In the genomic region with DNA sequence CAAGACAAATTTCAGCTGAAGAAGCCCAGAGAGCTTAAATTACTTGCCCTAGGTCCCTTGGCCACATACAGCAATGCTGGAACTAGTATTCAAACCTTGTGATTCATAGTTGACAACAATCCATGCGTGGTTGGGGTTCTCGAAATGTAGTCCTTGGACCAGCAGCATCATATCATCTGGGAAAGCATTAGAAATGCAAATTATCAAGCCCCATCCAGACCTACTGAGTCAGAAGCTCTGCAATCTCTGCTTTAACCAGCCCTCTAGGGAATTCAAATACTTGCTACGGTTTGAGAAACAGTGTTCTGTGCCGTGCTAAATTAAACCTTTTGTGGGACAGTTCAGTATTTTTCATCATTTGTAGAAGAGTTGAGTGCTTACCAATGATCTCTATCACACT, we compare ENCODE assay signal across 26 cellular contexts.
DNase-seq lines count a peak whose midpoint lies in the region; ATAC-seq, FAIRE-seq and TF ChIP-seq lines count a peak whose summit lies in the region.
"Had no signal": no experiment of that assay in that cellular context is flagged by ENCODE, and none has a peak within 500 bp of the region (broad histone marks: within the 10 kb centered on the region; RNA-seq: fewer than 3 reads in every experiment).

No MANE protein-coding gene starts in this region.

- H3K79me2 ChIP-seq in astrocyte (ENCODE audit: insufficient read depth, low read length): no peaks in the 10 kb centered on the region

- no peaks in the 10 kb centered on the region for H4K20me1 ChIP-seq in astrocyte (ENCODE audit: insufficient read depth, low read length)

- H3K4me1 Mint-ChIP-seq in astrocyte (ENCODE audit: low read depth, unreplicated experiment) (peaks cover 12% of the 10 kb centered on the region), osteocyte (ENCODE audit: unreplicated experiment) (peaks cover 27% of the 10 kb centered on the region)
- H3K4me1 Mint-ChIP-seq in T-helper 2 cell treated with Interferon-gamma antibody and Interleukin-4, amounts not matched to agents 5 μg/mL and 100 μg/mL, for 36 hours (ENCODE audit: low read depth): peaks cover 11% of the 10 kb centered on the region

- H3K9me3 Mint-ChIP-seq in astrocyte (ENCODE audit: unreplicated experiment) (no peaks in the 10 kb centered on the region), osteocyte (ENCODE audit: unreplicated experiment) (peaks cover 7% of the 10 kb centered on the region)
- no peaks in the 10 kb centered on the region for H3K9me3 Mint-ChIP-seq in T-helper 2 cell treated with Interferon-gamma antibody and Interleukin-4, amounts not matched to agents 5 μg/mL and 100 μg/mL, for 36 hours
- H3K9me3 Mint-ChIP-seq: CD8-positive, alpha-beta T cell had no signal

- H3K27me3 Mint-ChIP-seq in astrocyte (ENCODE audit: low read depth, unreplicated experiment) (peaks cover 12% of the 10 kb centered on the region), osteocyte (ENCODE audit: unreplicated experiment) (no peaks in the 10 kb centered on the region)
- H3K27me3 Mint-ChIP-seq in T-helper 2 cell treated with Interferon-gamma antibody and Interleukin-4, amounts not matched to agents 5 μg/mL and 100 μg/mL, for 36 hours (ENCODE audit: low read depth): peaks cover 28% of the 10 kb centered on the region

- H3K36me3 ChIP-seq in astrocyte (ENCODE audit: insufficient read depth, low read length): no peaks in the 10 kb centered on the region
- H3K36me3 ChIP-seq in gastrocnemius medialis: no peaks in the 10 kb centered on the region
- H3K36me3 ChIP-seq: MG63, SJCRH30 had no signal

- no peak overlapping the region for H3K4me2 ChIP-seq in astrocyte (ENCODE audit: low read length)

- H3K4me3 Mint-ChIP-seq in astrocyte (ENCODE audit: unreplicated experiment): no peak overlapping the region
- no peak overlapping the region for H3K4me3 Mint-ChIP-seq in T-helper 2 cell treated with Interferon-gamma antibody and Interleukin-4, amounts not matched to agents 5 μg/mL and 100 μg/mL, for 36 hours
- H3K4me3 Mint-ChIP-seq in osteocyte (ENCODE audit: unreplicated experiment): no peak overlapping the region
- H3K4me3 Mint-ChIP-seq: CD8-positive, alpha-beta T cell had no signal

- no peaks in the 10 kb centered on the region for H3K36me3 Mint-ChIP-seq in astrocyte (ENCODE audit: low read depth, unreplicated experiment)
- peaks cover 4% of the 10 kb centered on the region for H3K36me3 Mint-ChIP-seq in T-helper 2 cell treated with Interferon-gamma antibody and Interleukin-4, amounts not matched to agents 5 μg/mL and 100 μg/mL, for 36 hours (ENCODE audit: low read depth)
- H3K36me3 Mint-ChIP-seq in osteocyte (ENCODE audit: unreplicated experiment): no peaks in the 10 kb centered on the region
- H3K36me3 Mint-ChIP-seq: CD8-positive, alpha-beta T cell had no signal

- H3K27me3 ChIP-seq in astrocyte (ENCODE audit: insufficient read depth, low read length) (peaks cover 5% of the 10 kb centered on the region), gastrocnemius medialis (no peaks in the 10 kb centered on the region)
- H3K27me3 ChIP-seq: MG63, SJCRH30 had no signal

- H2AFZ ChIP-seq in astrocyte (ENCODE audit: low read depth, low read length): no peak overlapping the region

- ATAC-seq in gastrocnemius medialis (no peak), GM21619 (IDR thresholded peaks at IDR 0.05; ENCODE audit: unreplicated experiment) (no peak)
- ATAC-seq: CD8-positive, alpha-beta T cell; PC-3; Right ventricle myocardium inferior; SK-N-SH treated with all-trans-retinoic acid at 6 μM for 48 hours had no signal

- H3K27ac ChIP-seq in C4-2B (peak overlapping the region; percentile 25; the same call in 1 of the 2 replicates), astrocyte (ENCODE audit: low read depth, low read length) (no peak overlapping the region), gastrocnemius medialis (peak overlapping the region in 3 of 4 donors; percentile 84 to 90 (median 85))
- H3K27ac ChIP-seq: SJCRH30 had no signal

- TF ChIP-seq CTCF in C4-2B (conservative IDR thresholded peaks at IDR 0.05) (no peak), astrocyte (IDR thresholded peaks at IDR 0.05; ENCODE audit: insufficient read depth, low read depth, low read length) (no peak), fibroblast of the aortic adventitia (IDR thresholded peaks at IDR 0.05; ENCODE audit: insufficient read depth, low read length) (no peak), gastrocnemius medialis (IDR thresholded peaks at IDR 0.05 in 4 of 5, conservative IDR thresholded peaks at IDR 0.05 in 1 of 5) (no peak), osteocyte (IDR thresholded peaks at IDR 0.05) (no peak), D721Med (IDR thresholded peaks at IDR 0.05; ENCODE audit: insufficient read depth, missing control alignments) (no peak)

- TF ChIP-seq POLR2A in gastrocnemius medialis (IDR thresholded peaks at IDR 0.05): no peak

- H3K27ac Mint-ChIP-seq in astrocyte (ENCODE audit: unreplicated experiment) (no peak overlapping the region), osteocyte (ENCODE audit: unreplicated experiment) (no peak overlapping the region)
- H3K27ac Mint-ChIP-seq in T-helper 2 cell treated with Interferon-gamma antibody and Interleukin-4, amounts not matched to agents 5 μg/mL and 100 μg/mL, for 36 hours: no peak overlapping the region
- H3K27ac Mint-ChIP-seq: CD8-positive, alpha-beta T cell had no signal

- FAIRE-seq in astrocyte (lab: Jason Lieb, UNC) (no peak), D721Med (lab: Jason Lieb, UNC) (no peak)
- FAIRE-seq: A204.1, GM12891 had no signal

- no peak overlapping the region for H3K9ac ChIP-seq in astrocyte (ENCODE audit: low read length)

- in situ Hi-C loops in gastrocnemius medialis (cut with MboI; ENCODE audit: low sequenced_read_pairs in 4 of 4): loop anchor here (10.0 to 25.0 kb wide), 2 partner anchors 491 to 1103 kb away; no protein-coding TSS in a partner anchor

- DNase-seq in astrocyte (ENCODE audit: low read depth): peak; percentile 13
- peak; percentile 15 for DNase-seq in fibroblast of the aortic adventitia (ENCODE audit: low read depth)
- no peak for DNase-seq in gastrocnemius medialis
- no peak for DNase-seq in T-helper 2 cell treated with Interferon-gamma antibody and Interleukin-4, amounts not matched to agents 5 μg/mL and 100 μg/mL, for 36 hours (ENCODE audit: low spot score)
- DNase-seq in osteocyte (ENCODE audit: extremely low spot score, unreplicated experiment): no peak
- no peak for DNase-seq in D721Med (ENCODE audit: insufficient read length, low spot score)
- DNase-seq: C1 segment of cervical spinal cord; CD8-positive, alpha-beta T cell; DMS79 treated with DMSO at 0.1 percent for 48 hours; GF-D8; H7; KBM-7; MG63; NCI-H2029; NCI-H446 treated with DMSO at 0.1 percent for 48 hours; NCI-H526; NCI-H82; NK-92 treated with Interleukin-12 subunit alpha and Interleukin-12 subunit beta, amount 100 ng/mL, for 24 hours; PC-3; SJCRH30 had no signal

- H3K9me3 ChIP-seq in astrocyte (ENCODE audit: insufficient read depth, low read depth, low read length) (no peaks in the 10 kb centered on the region), gastrocnemius medialis (no peaks in the 10 kb centered on the region)
- H3K9me3 ChIP-seq: MG63, SJCRH30 had no signal

- intact Hi-C loops in gastrocnemius medialis (cut with DNase I; ENCODE audit: low total_unique reads): loop anchor here (1.0 to 5.0 kb wide), 2 partner anchors 154 to 458 kb away; no protein-coding TSS in a partner anchor

- H3K4me3 ChIP-seq in astrocyte (ENCODE audit: insufficient read depth, low read depth, low read length) (no peak overlapping the region), fibroblast of the aortic adventitia (ENCODE audit: low read depth, low read length) (no peak overlapping the region), gastrocnemius medialis (no peak overlapping the region)
- H3K4me3 ChIP-seq: MG63, SJCRH30 had no signal

- peaks cover 6% of the 10 kb centered on the region for H3K4me1 ChIP-seq in astrocyte (ENCODE audit: insufficient read depth, low read length)
- peaks cover 23 to 56% of the 10 kb centered on the region in 2 donors for H3K4me1 ChIP-seq in gastrocnemius medialis

Comparison
In these comparisons a context has a peak if more than half of its experiments do, and no peak if none do; other contexts are left out.
1. DNase-seq: peak in astrocyte (single experiment) and fibroblast of the aortic adventitia (single experiment); none in gastrocnemius medialis (0 of 2), T-helper 2 cell treated with Interferon-gamma antibody and Interleukin-4, amounts not matched to agents 5 μg/mL and 100 μg/mL, for 36 hours (single experiment), osteocyte (single experiment) and D721Med (single experiment).